19 cellular contexts compared by ENCODE assay signal in the genomic region with DNA sequence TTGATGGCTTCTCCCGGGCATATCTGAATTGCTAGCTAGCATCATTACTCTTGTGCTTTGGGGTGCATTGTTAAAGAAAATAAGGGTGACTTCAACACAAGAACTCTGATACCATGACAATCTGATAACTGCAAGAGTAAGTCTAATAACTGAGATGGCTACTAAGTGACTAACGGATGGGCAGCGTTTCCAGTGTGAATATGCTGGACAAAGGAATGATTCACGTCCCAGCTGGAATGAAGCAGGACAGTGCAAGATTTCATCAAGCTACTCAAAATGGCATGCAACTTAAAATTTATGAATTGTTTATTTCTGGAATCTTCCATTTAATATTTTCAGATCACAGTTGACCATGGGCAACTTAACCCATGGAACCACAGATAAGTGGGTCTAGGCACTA. TPM values are rescaled to one million over a fixed set of nuclear protein-coding genes. Genes with fewer than 3 reads are reported as not detected.
DNase-seq lines count a peak whose midpoint lies in the region; ATAC-seq, FAIRE-seq and TF ChIP-seq lines count a peak whose summit lies in the region.
"Had no signal": no experiment of that assay in that cellular context is flagged by ENCODE, and none has a peak within 500 bp of the region (broad histone marks: within the 10 kb centered on the region; RNA-seq: fewer than 3 reads in every experiment).

No MANE protein-coding gene starts in this region.

- peaks cover 54% of the 10 kb centered on the region for H3K27me3 Mint-ChIP-seq in activated T-cell treated with anti-CD3 and anti-CD28 coated beads, Interleukin-2, amount 50 U/mL, for 72 hours (ENCODE audit: low read depth)

- H3K36me3 Mint-ChIP-seq in activated T-cell treated with anti-CD3 and anti-CD28 coated beads, Interleukin-2, amount 50 U/mL, for 72 hours (ENCODE audit: insufficient read depth in 2 of 2) = no peaks in the 10 kb centered on the region
- H3K36me3 Mint-ChIP-seq: activated naive CD8-positive, alpha-beta T cell had no signal

- no peak for ATAC-seq in activated T-cell treated with anti-CD3 and anti-CD28 coated beads, Interleukin-2, amount 50 U/mL, for 72 hours (replicated peaks in 1 of 2)
- ATAC-seq: upper lobe of right lung had no signal

- DNase-seq in Ammon's horn (ENCODE audit: low spot score) = peak; percentile 64
- DNase-seq in MG63 = peak; percentile 69
- DNase-seq in dedifferentiated amniotic fluid mesenchymal stem cell (ENCODE audit: extremely low spot score) = peak; percentile 26
- peak; percentile 52 for DNase-seq in non-pigmented ciliary epithelial cell (ENCODE audit: low read depth)
- DNase-seq in GM10266 (ENCODE audit: extremely low spot score) = no peak
- DNase-seq in AML-193 (lab: John Stamatoyannopoulos, UW) = no peak
- no peak for DNase-seq in small intestine
- DNase-seq in activated T-cell treated with anti-CD3 and anti-CD28 coated beads, Interleukin-2, amount 50 U/mL, for 72 hours = no peak
- DNase-seq: colonic mucosa; GDM1; H9; mesendoderm; NCI-H2081 treated with DMSO at 0.1 percent for 48 hours; SJCRH30; stimulated activated CD8-positive, alpha-beta memory T cell treated with anti-CD3 and anti-CD28 coated beads, Interleukin-4, amount 100 ng/mL, for 48 hours; upper lobe of right lung had no signal

- H3K27ac ChIP-seq in small intestine (ENCODE audit: low read depth in 1 of 2, low read length in 1 of 2) = no peak overlapping the region
- H3K27ac ChIP-seq: C4-2B, colonic mucosa, esophagus muscularis mucosa, SJCRH30, upper lobe of right lung had no signal

- H3K4me1 ChIP-seq in small intestine (ENCODE audit: control insufficient read depth in 2 of 2, insufficient read depth in 1 of 2, low read depth in 1 of 2, low read length in 1 of 2) = no peaks in the 10 kb centered on the region
- H3K4me1 ChIP-seq: colonic mucosa, esophagus muscularis mucosa, upper lobe of right lung had no signal

- H3K9me3 Mint-ChIP-seq in activated T-cell treated with anti-CD3 and anti-CD28 coated beads, Interleukin-2, amount 50 U/mL, for 72 hours = no peaks in the 10 kb centered on the region
- H3K9me3 Mint-ChIP-seq: H9 had no signal

- TF ChIP-seq CTCF in GM10266 (IDR thresholded peaks at IDR 0.05; ENCODE audit: control insufficient read depth, insufficient read depth, low read depth, missing control alignments) = no peak

- no peaks in the 10 kb centered on the region for H3K27me3 ChIP-seq in MG63
- no peaks in the 10 kb centered on the region for H3K27me3 ChIP-seq in small intestine (ENCODE audit: control insufficient read depth in 2 of 2, insufficient read depth in 2 of 2, low read length in 2 of 2)
- H3K27me3 ChIP-seq: colonic mucosa, esophagus muscularis mucosa, SJCRH30, upper lobe of right lung had no signal

- 82 to 87% (median 83%) methylated on average over 4 of the region's 4 CpGs for WGBS in small intestine, 3 donors

- H3K4me3 ChIP-seq in MG63 (peak overlapping the region; percentile 31), small intestine (ENCODE audit: low read depth in 1 of 2, low read length in 2 of 2) (no peak overlapping the region)
- H3K4me3 ChIP-seq: colonic mucosa, SJCRH30, upper lobe of right lung had no signal

- H3K36me3 ChIP-seq in MG63 (no peaks in the 10 kb centered on the region), small intestine (ENCODE audit: control insufficient read depth in 2 of 2, insufficient read depth in 2 of 2, low read length in 2 of 2) (no peaks in the 10 kb centered on the region)
- H3K36me3 ChIP-seq: colonic mucosa, esophagus muscularis mucosa, SJCRH30, upper lobe of right lung had no signal

- no peak overlapping the region for H3K4me3 Mint-ChIP-seq in activated T-cell treated with anti-CD3 and anti-CD28 coated beads, Interleukin-2, amount 50 U/mL, for 72 hours
- H3K4me3 Mint-ChIP-seq: activated naive CD8-positive, alpha-beta T cell; H9 had no signal

- H3K9me3 ChIP-seq in MG63 = no peaks in the 10 kb centered on the region
- no peaks in the 10 kb centered on the region for H3K9me3 ChIP-seq in small intestine (ENCODE audit: control insufficient read depth, low read depth)
- H3K9me3 ChIP-seq: colonic mucosa, esophagus muscularis mucosa, SJCRH30, upper lobe of right lung had no signal

- no peak overlapping the region for H3K27ac Mint-ChIP-seq in activated T-cell treated with anti-CD3 and anti-CD28 coated beads, Interleukin-2, amount 50 U/mL, for 72 hours
- H3K27ac Mint-ChIP-seq: activated naive CD8-positive, alpha-beta T cell; H9 had no signal

- FAIRE-seq in small intestine (lab: Jason Lieb, UNC) = no peak

- peaks cover 20% of the 10 kb centered on the region for H3K4me1 Mint-ChIP-seq in activated T-cell treated with anti-CD3 and anti-CD28 coated beads, Interleukin-2, amount 50 U/mL, for 72 hours (ENCODE audit: low read depth)

RNA-seq across cellular contexts. Expression of gene MOXD1, which starts 31.7 kb away (rescaled TPM):
- total RNA-seq in MG63 (2014; rRNA removed; shearing (Covaris generic); ENCODE audit: low replicate concordance) = 1.9 and 2.9 TPM in 2 replicates
- 1 to 10 TPM in 2 of 3 donors, under 1 TPM in 1; 0.45 to 2.5 (median 1.9) TPM for polyA plus RNA-seq in small intestine
- not detected for total RNA-seq in activated T-cell treated with anti-CD3 and anti-CD28 coated beads, Interleukin-2, amount 50 U/mL, for 72 hours

Comparison
In these comparisons a context has a peak if more than half of its experiments do, and no peak if none do; other contexts are left out.
1. DNase-seq: peak in Ammon's horn (single experiment), MG63 (single experiment), dedifferentiated amniotic fluid mesenchymal stem cell (single experiment) and non-pigmented ciliary epithelial cell (single experiment); none in GM10266 (single experiment), AML-193 (0 of 2), small intestine (single experiment) and activated T-cell treated with anti-CD3 and anti-CD28 coated beads, Interleukin-2, amount 50 U/mL, for 72 hours (0 of 2).